ENCODE assay signal across 18 cellular contexts in the genomic region with DNA sequence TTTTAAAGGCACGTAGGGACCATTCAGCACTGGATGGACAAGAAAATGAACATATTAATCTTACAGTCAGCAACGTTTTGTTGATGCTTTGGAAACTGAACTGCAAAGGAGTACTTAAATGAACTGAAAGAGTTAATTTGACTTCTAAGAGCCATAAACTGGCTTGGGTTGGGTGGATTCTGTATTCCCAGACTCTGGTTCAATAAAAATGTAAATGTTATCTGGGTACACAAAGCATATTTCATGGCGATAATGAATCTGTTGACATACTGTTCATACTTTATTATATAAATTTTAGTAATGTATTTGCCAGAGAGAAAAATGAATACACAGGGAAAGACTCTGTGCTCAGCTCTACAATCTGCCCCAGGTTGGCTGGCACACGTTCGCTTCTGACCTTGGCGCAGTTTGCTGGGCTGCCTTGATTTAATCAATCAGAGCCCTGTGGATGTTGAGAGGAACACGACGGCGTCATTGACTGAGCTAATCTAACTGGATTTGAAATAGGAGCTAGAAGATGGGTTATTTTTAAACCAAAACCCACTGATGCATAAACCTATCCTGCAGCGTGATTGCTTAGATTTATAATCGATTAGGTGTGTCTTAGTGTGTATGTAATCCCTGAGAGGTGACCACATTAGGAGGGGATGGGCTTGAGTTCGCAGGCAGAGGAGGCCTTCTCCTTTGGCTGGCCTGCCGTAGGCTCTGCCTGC. TPM values are rescaled to one million over a fixed set of nuclear protein-coding genes. Genes with fewer than 3 reads are reported as not detected.
DNase-seq lines count a peak whose midpoint lies in the region; ATAC-seq, FAIRE-seq and TF ChIP-seq lines count a peak whose summit lies in the region.
"Had no signal": no experiment of that assay in that cellular context is flagged by ENCODE, and none has a peak within 500 bp of the region (broad histone marks: within the 10 kb centered on the region; RNA-seq: fewer than 3 reads in every experiment).

No MANE protein-coding gene starts in this region.

- CTCF ChIA-PET in K562 (lab: Yijun Ruan, JAX; ENCODE audit: low intra/inter-chr PET ratio) = no interaction called here

- H3K9me1 ChIP-seq in K562 (ENCODE audit: control insufficient read depth, insufficient read depth, low read length) = no peaks in the 10 kb centered on the region

- intact Hi-C loops in K562 (cut with micrococcal nuclease) = loop anchor here (1.0 to 10.0 kb wide), 3 partner anchors 131 to 570 kb away; no protein-coding TSS in a partner anchor
- intact Hi-C loops in left colon (cut with DNase I, micrococcal nuclease) = no loop called here
- intact Hi-C loops in psoas muscle (cut with DNase I) = loop anchor here in 1 of 2 donors (2.0 to 10.0 kb wide), 5 partner anchors 131 to 625 kb away; no protein-coding TSS in a partner anchor

- no TSS peak for BruUV-seq in K562 (replicated peaks; lab: Mats Ljungman, UMichigan)

- no peaks in the 10 kb centered on the region for H3K36me3 ChIP-seq in HUES64 (ENCODE audit: insufficient read depth, low read length)
- no peaks in the 10 kb centered on the region for H3K36me3 ChIP-seq in K562 (ENCODE audit: control insufficient read depth, insufficient read depth, low read length)
- no peaks in the 10 kb centered on the region for H3K36me3 ChIP-seq in psoas muscle (ENCODE audit: insufficient read depth in 1 of 2, low read depth in 1 of 2)
- H3K36me3 ChIP-seq: BLaER1, left ventricle myocardium inferior, ovary had no signal

- TF ChIP-seq RAD21 in K562 (CRISPR knock-in tag; conservative IDR thresholded peaks at IDR 0.05 in 1 of 2, IDR thresholded peaks at IDR 0.05 in 1 of 2) = no peak

- H2AFZ ChIP-seq in K562 (ENCODE audit: low read depth, low read length) = no peak overlapping the region

- H3K4me3 ChIP-seq in HUES64 (ENCODE audit: low read length) (no peak overlapping the region), K562 (no peak overlapping the region), psoas muscle (no peak overlapping the region)
- H3K4me3 ChIP-seq: BLaER1, left ventricle myocardium inferior, ovary had no signal

- H3K9me3 ChIP-seq in HUES64 (ENCODE audit: insufficient read depth, low read depth, low read length) (no peaks in the 10 kb centered on the region), K562 (replicated peaks; ENCODE audit: control insufficient read depth, insufficient read depth, low read depth, low read length) (no peaks in the 10 kb centered on the region), psoas muscle (no peaks in the 10 kb centered on the region)
- H3K9me3 ChIP-seq: left ventricle myocardium inferior, ovary had no signal

- no peak overlapping the region for H3K9ac ChIP-seq in HUES64 (ENCODE audit: low read depth, low read length)
- no peak overlapping the region for H3K9ac ChIP-seq in K562 (ENCODE audit: insufficient read depth in 1 of 2, low read depth in 2 of 2, low read length in 2 of 2)
- H3K9ac ChIP-seq: BLaER1 had no signal

- no peaks in the 10 kb centered on the region for H4K20me1 ChIP-seq in K562 (replicated peaks; ENCODE audit: control insufficient read depth, insufficient read depth, low read length)
- H4K20me1 ChIP-seq: BLaER1 had no signal

- H3K4me2 ChIP-seq in K562 (ENCODE audit: insufficient read depth, low read length) = no peak overlapping the region
- H3K4me2 ChIP-seq: BLaER1 had no signal

- TF ChIP-seq EP300 in K562 (IDR thresholded peaks at IDR 0.05; ENCODE audit: low read length) = no peak

- H3K27ac ChIP-seq in HUES64 (ENCODE audit: low read depth, low read length) (peak overlapping the region; percentile 33; the same call in 1 of the 2 replicates), K562 (ENCODE audit: extremely low read depth, low read depth, low read length) (no peak overlapping the region), psoas muscle (peak overlapping the region; percentile 84)
- H3K27ac ChIP-seq: BLaER1, left ventricle myocardium inferior, ovary had no signal

- ATAC-seq in K562 (peak; percentile 27; the same call in 2 of the 3 replicates), left colon (peak; percentile 84), psoas muscle (peak in 1 of 4 donors; percentile 3), HG03571 (IDR thresholded peaks at IDR 0.05; ENCODE audit: unreplicated experiment) (no peak), GM19455 (IDR thresholded peaks at IDR 0.05; ENCODE audit: unreplicated experiment) (no peak)
- ATAC-seq: activated CD8-positive, alpha-beta T cell treated with anti-CD3 and anti-CD28 coated beads, Interleukin-2, amount 10 ng/mL, durations not matched to agents 7 days and 5 days; naive thymus-derived CD8-positive, alpha-beta T cell; stimulated activated memory B cell treated with anti-CD40 and anti-IgM and Interleukin-4, amounts not matched to agents 10 μg/mL and 1 μg/mL and 100 μg/mL, for 72 hours had no signal

- H3K4me1 ChIP-seq in HUES64 (ENCODE audit: insufficient read depth, low read length) = peaks cover 22% of the 10 kb centered on the region
- peaks cover 0 to 10% of the 10 kb centered on the region in 2 experiments; a peak in 1 of 5 replicates for H3K4me1 ChIP-seq in K562 (replicated peaks in 1 of 2; ENCODE audit: control insufficient read depth in 2 of 2, insufficient read depth in 2 of 2, low read length in 2 of 2)
- H3K4me1 ChIP-seq in psoas muscle = no peaks in the 10 kb centered on the region
- H3K4me1 ChIP-seq: BLaER1 had no signal

- H3K27me3 ChIP-seq in HUES64 (ENCODE audit: insufficient read depth, low read length) (peaks cover 24% of the 10 kb centered on the region; the same call in 1 of the 2 replicates), K562 (ENCODE audit: control insufficient read depth in 2 of 2, insufficient read depth in 2 of 2, low read length in 2 of 2) (peaks cover 0 to 20% of the 10 kb centered on the region in 2 experiments; a peak in 2 of 5 replicates), psoas muscle (ENCODE audit: insufficient read depth in 3 of 3, low read length in 2 of 3) (no peaks in the 10 kb centered on the region)
- H3K27me3 ChIP-seq: BLaER1, ovary had no signal

- 78% methylated on average over 13 of the region's 13 CpGs for WGBS in HUES64
- 2% methylated on average over 13 of the region's 13 CpGs for WGBS in K562 (ENCODE audit: insufficient coverage, low coverage, missing lambda C conversion rate)
- WGBS in psoas muscle, 3 donors = 58 to 79% (median 63%) methylated on average over 13 of the region's 13 CpGs

- POLR2A ChIA-PET in K562 (lab: Yijun Ruan, JAX) = no interaction called here

- TF ChIP-seq POLR2A in K562 (conservative IDR thresholded peaks at IDR 0.05) = no peak

- FAIRE-seq in K562 (lab: Jason Lieb, UNC) = no peak

- no peak for TF ChIP-seq CTCF in K562 (IDR thresholded peaks at IDR 0.05 in 2 of 3, conservative IDR thresholded peaks at IDR 0.05 in 1 of 3; ENCODE audit: insufficient read depth in 2 of 3, low read depth in 1 of 3, low read length in 3 of 3)
- TF ChIP-seq CTCF in psoas muscle (IDR thresholded peaks at IDR 0.05) = no peak

- no peaks in the 10 kb centered on the region for H3K79me2 ChIP-seq in K562 (ENCODE audit: control insufficient read depth, insufficient read depth, low read length)

- in situ Hi-C loops in K562 (cut with MboI) = no loop called here

- DNase-seq in K562 (ENCODE audit: extremely low read depth in 1 of 4, low spot score in 3 of 4) (no peak), left colon (no peak), psoas muscle (no peak), ecto neural progenitor cell (ENCODE audit: low spot score) (no peak)
- DNase-seq in activated CD8-positive, alpha-beta memory T cell treated with anti-CD3 and anti-CD28 coated beads for 24 hours = no peak
- DNase-seq: activated CD8-positive, alpha-beta T cell treated with anti-CD3 and anti-CD28 coated beads, Interleukin-2, amount 10 ng/mL, durations not matched to agents 7 days and 5 days; activated T-cell treated with anti-CD3 and anti-CD28 coated beads for 4 hours; left ventricle myocardium inferior; naive thymus-derived CD8-positive, alpha-beta T cell; stimulated activated CD4-positive, alpha-beta T cell treated with anti-CD3 and anti-CD28 coated beads, Interleukin-4, amount 100 ng/mL, for 4 hours had no signal

TF ChIP-seq in K562, 482 proteins besides CTCF, POLR2A, EP300 and RAD21 (continues in another document):
- TF ChIP-seq FOXK2 (conservative IDR thresholded peaks at IDR 0.05 in 1 of 2, IDR thresholded peaks at IDR 0.05 in 1 of 2; ENCODE audit: low read depth in 2 of 2) (no peak), SMARCA4 (IDR thresholded peaks at IDR 0.05) (no peak), RBBP5 (IDR thresholded peaks at IDR 0.05; ENCODE audit: borderline replicate concordance, insufficient read depth, low read length, poor library complexity, severe bottlenecking) (no peak), ZNF583 (CRISPR knock-in tag; IDR thresholded peaks at IDR 0.05) (no peak)

RNA-seq across cellular contexts. Expression of a gene that starts 4.1 kb away (rescaled TPM):
- polyA plus RNA-seq in HUES64 (2013, experiment 1 of 2) = 41.4 TPM
- polyA plus RNA-seq in HUES64 (2013, experiment 2 of 2) = 43.0 TPM
- total RNA-seq in K562 (2011; cell fraction: chromatin; rRNA removed; ENCODE audit: low replicate concordance) = 0.07 and 0.35 TPM in 2 replicates
- under 0.01 TPM in 2 replicates for total RNA-seq in K562 (2011; cell fraction: nucleolus; rRNA removed)
- total RNA-seq in K562 (2011; cell fraction: nucleoplasm; rRNA removed) = 1.2 TPM in 1 of 2 replicates, not detected in the other
- not detected in 2 replicates for total RNA-seq in K562 (2014; rRNA removed)
- 0.06 and 0.15 TPM in 2 replicates for total RNA-seq in K562 (2014; rRNA removed; fragmentation: Illumina TruSeq; extraction: Trizol)
- total RNA-seq in K562 (2015; rRNA removed; fragmentation: Illumina TruSeq; extraction: Trizol) = 0.04 TPM in 1 of 2 replicates, not detected in the other
- 0.02 and 0.18 TPM in 2 replicates for total RNA-seq in K562 (2021)
- polyA plus RNA-seq in K562 (2011; rRNA removed) = not detected in 2 replicates
- polyA plus RNA-seq in K562 (2011; cell fraction: cytosol; rRNA removed) = not detected in 2 replicates
- polyA plus RNA-seq in K562 (2011; cell fraction: nucleus; rRNA removed) = not detected in 2 replicates
- 0.14 and 0.51 TPM in 2 replicates for polyA plus RNA-seq in K562 (2012)
- polyA plus RNA-seq in K562 (2014; fragmentation: Illumina TruSeq; extraction: Trizol) = 0.03 TPM in 1 of 2 replicates, not detected in the other
- polyA plus RNA-seq in K562 (2014; fragmentation: Nextera tagmentation; extraction: Ambion mirVana) = not detected
- 0.01 TPM in 1 of 2 replicates, not detected in the other for polyA plus RNA-seq in K562 (2014; rRNA removed)
- polyA minus RNA-seq in K562 (2011; rRNA and poly(A)+ RNA removed) = not detected in 2 replicates
- not detected in 2 replicates for polyA minus RNA-seq in K562 (2011; cell fraction: cytosol; rRNA and poly(A)+ RNA removed)
- polyA minus RNA-seq in K562 (2011; cell fraction: nucleus; rRNA and poly(A)+ RNA removed) = not detected in 2 replicates
- 1 to 10 TPM in 1 of 2 donors, under 1 TPM in 1; 0.52 to 2.3 TPM for total RNA-seq in left colon
- total RNA-seq in psoas muscle = 10 to 100 TPM; 55.1 to 91.4 (median 79.7) TPM
- polyA plus RNA-seq in psoas muscle = 10 to 100 TPM; 24.3 to 37.4 (median 35.0) TPM
- total RNA-seq: activated CD8-positive, alpha-beta T cell treated with anti-CD3 and anti-CD28 coated beads, Interleukin-2, amount 10 ng/mL, durations not matched to agents 7 days and 5 days; M059J; naive thymus-derived CD8-positive, alpha-beta T cell had no signal
- polyA plus RNA-seq: AG04450; naive thymus-derived CD8-positive, alpha-beta T cell had no signal

Comparison
In these comparisons a context has a peak if more than half of its experiments do, and no peak if none do; other contexts are left out.
1. ATAC-seq: peak in K562 (single experiment) and left colon (single experiment); none in HG03571 (single experiment) and GM19455 (single experiment).
2. RNA of a gene that starts 4.1 kb away (total RNA-seq): 55.1 to 91.4 TPM in psoas muscle; 0.52 to 2.3 TPM in left colon and under 0.01 to 1.2 TPM in K562; every median in the first group is over 10 times any median in the second.